Comparison of ENCODE assay signal across 10 cellular contexts in genomic region chr2:232876978-232877441, GRCh38. TPM values are rescaled to one million over a fixed set of nuclear protein-coding genes. Genes with fewer than 3 reads are reported as not detected.
A peak's percentile ranks its signal among the peaks of the same experiment; 100 is the strongest.
DNase-seq lines count a peak whose midpoint lies in the region; ATAC-seq, FAIRE-seq and TF ChIP-seq lines count a peak whose summit lies in the region.
"Had no signal": no experiment of that assay in that cellular context is flagged by ENCODE, and none has a peak within 500 bp of the region (broad histone marks: within the 10 kb centered on the region; RNA-seq: fewer than 3 reads in every experiment).

No MANE protein-coding gene starts in this region.

- H3K4me3 ChIP-seq in keratinocyte (ENCODE audit: control insufficient read depth in 2 of 3, extremely low read depth in 1 of 3, insufficient read depth in 2 of 3, low read depth in 1 of 3, low read length in 3 of 3) (peak overlapping the region in 1 of 3 experiments; percentile 40), small intestine (ENCODE audit: low read depth in 1 of 2, low read length in 2 of 2) (peak overlapping the region; percentile 29 to 69)

- TF ChIP-seq CTCF in WTC11 (IDR thresholded peaks at IDR 0.05): no peak
- no peak for TF ChIP-seq CTCF in keratinocyte (optimal IDR thresholded peaks at IDR 0.05 in 1 of 3, IDR thresholded peaks at IDR 0.05 in 1 of 3, conservative IDR thresholded peaks at IDR 0.05 in 1 of 3; ENCODE audit: extremely low read depth in 1 of 3, insufficient read depth in 2 of 3, low read length in 3 of 3)

- dilution Hi-C loops in keratinocyte (cut with MboI; ENCODE audit: extremely low pct_ligation_motif_present, low sequenced_read_pairs): no loop called here

- no peaks in the 10 kb centered on the region for H3K36me3 Mint-ChIP-seq in T-helper 2 cell treated with Interferon-gamma antibody and Interleukin-4, amounts not matched to agents 5 μg/mL and 100 μg/mL, for 36 hours (ENCODE audit: low read depth)
- H3K36me3 Mint-ChIP-seq in WTC11: no peaks in the 10 kb centered on the region

- H3K27ac ChIP-seq in keratinocyte (ENCODE audit: control insufficient read depth, insufficient read depth, low read length): no peak overlapping the region
- H3K27ac ChIP-seq in small intestine (ENCODE audit: low read depth in 1 of 2, low read length in 1 of 2): peak overlapping the region; percentile 58 to 81

- no peaks in the 10 kb centered on the region for H3K79me2 ChIP-seq in keratinocyte (ENCODE audit: control insufficient read depth, insufficient read depth, low read length)

- no peaks in the 10 kb centered on the region for H3K4me1 ChIP-seq in keratinocyte (ENCODE audit: control insufficient read depth, extremely low read depth, insufficient read depth, low read length)
- H3K4me1 ChIP-seq in small intestine (ENCODE audit: control insufficient read depth in 2 of 2, insufficient read depth in 1 of 2, low read depth in 1 of 2, low read length in 1 of 2): peaks cover 3 to 5% of the 10 kb centered on the region in 2 donors

- H3K27me3 ChIP-seq in keratinocyte (ENCODE audit: control insufficient read depth, extremely low read depth, insufficient read depth, low read length) (no peaks in the 10 kb centered on the region), small intestine (ENCODE audit: control insufficient read depth in 2 of 2, insufficient read depth in 2 of 2, low read length in 2 of 2) (no peaks in the 10 kb centered on the region)

- no peaks in the 10 kb centered on the region for H3K9me1 ChIP-seq in keratinocyte (ENCODE audit: control insufficient read depth, extremely low read depth, insufficient read depth, low read length)

- DNase-seq in T-helper 2 cell treated with Interferon-gamma antibody and Interleukin-4, amounts not matched to agents 5 μg/mL and 100 μg/mL, for 36 hours (ENCODE audit: low spot score): no peak
- DNase-seq in T-helper 2 cell: no peak
- DNase-seq in WTC11 (ENCODE audit: low spot score): peak; percentile 38
- DNase-seq in keratinocyte (ENCODE audit: low read depth, low spot score): no peak
- peak; percentile 73 for DNase-seq in small intestine
- DNase-seq in stimulated activated CD8-positive, alpha-beta memory T cell treated with anti-CD3 and anti-CD28 coated beads, Interleukin-4, amount 100 ng/mL, for 48 hours: no peak
- DNase-seq in LoVo (ENCODE audit: low spot score): no peak
- no peak for DNase-seq in COR-L47 (lab: John Stamatoyannopoulos, UW)
- DNase-seq: foreskin melanocyte had no signal

- 5 to 21% (median 20%) methylated on average over 18 to 21 of the region's 21 CpGs for WGBS in small intestine, 3 donors

- FAIRE-seq in keratinocyte (lab: Jason Lieb, UNC) (no peak), small intestine (lab: Jason Lieb, UNC) (no peak)
- FAIRE-seq: A204.1 had no signal

- H3K27me3 Mint-ChIP-seq in T-helper 2 cell treated with Interferon-gamma antibody and Interleukin-4, amounts not matched to agents 5 μg/mL and 100 μg/mL, for 36 hours (ENCODE audit: low read depth): peaks cover 10% of the 10 kb centered on the region
- peaks cover 28% of the 10 kb centered on the region for H3K27me3 Mint-ChIP-seq in WTC11 (ENCODE audit: low read depth)

- ATAC-seq in WTC11: no peak

- peaks cover 0 to 1% of the 10 kb centered on the region in 2 experiments for H3K36me3 ChIP-seq in keratinocyte (ENCODE audit: control insufficient read depth in 2 of 2, extremely low read depth in 1 of 2, insufficient read depth in 2 of 2, low read length in 2 of 2)
- peaks cover 0 to 5% of the 10 kb centered on the region in 2 donors for H3K36me3 ChIP-seq in small intestine (ENCODE audit: control insufficient read depth in 2 of 2, insufficient read depth in 2 of 2, low read length in 2 of 2)

- peaks cover 7% of the 10 kb centered on the region for H3K4me1 Mint-ChIP-seq in T-helper 2 cell treated with Interferon-gamma antibody and Interleukin-4, amounts not matched to agents 5 μg/mL and 100 μg/mL, for 36 hours (ENCODE audit: low read depth)
- H3K4me1 Mint-ChIP-seq in WTC11: no peaks in the 10 kb centered on the region

- H2AFZ ChIP-seq in keratinocyte (ENCODE audit: control insufficient read depth, low read length): no peak overlapping the region

- no peaks in the 10 kb centered on the region for H3K9me3 Mint-ChIP-seq in T-helper 2 cell treated with Interferon-gamma antibody and Interleukin-4, amounts not matched to agents 5 μg/mL and 100 μg/mL, for 36 hours
- H3K9me3 Mint-ChIP-seq in WTC11: no peaks in the 10 kb centered on the region

- CTCF ChIA-PET in WTC11 (lab: Charles Lee): no interaction called here

- H3K4me2 ChIP-seq in keratinocyte (ENCODE audit: control insufficient read depth, extremely low read depth, insufficient read depth, low read depth, low read length): peak overlapping the region; percentile 60

- H3K9me3 ChIP-seq in keratinocyte (ENCODE audit: control insufficient read depth, low read depth, low read length) (no peaks in the 10 kb centered on the region), small intestine (ENCODE audit: control insufficient read depth, low read depth) (no peaks in the 10 kb centered on the region)

- no peak overlapping the region for H3K9ac ChIP-seq in keratinocyte (ENCODE audit: control insufficient read depth, extremely low read depth, insufficient read depth, low read length)

- H4K20me1 ChIP-seq in keratinocyte (ENCODE audit: control insufficient read depth, extremely low read depth, insufficient read depth, low read length): no peaks in the 10 kb centered on the region

- H3K4me3 Mint-ChIP-seq in T-helper 2 cell treated with Interferon-gamma antibody and Interleukin-4, amounts not matched to agents 5 μg/mL and 100 μg/mL, for 36 hours: peak overlapping the region; percentile 29
- peak overlapping the region; percentile 56 for H3K4me3 Mint-ChIP-seq in WTC11

- POLR2A ChIA-PET in WTC11 (lab: Charles Lee): no interaction called here

- H3K27ac Mint-ChIP-seq in T-helper 2 cell treated with Interferon-gamma antibody and Interleukin-4, amounts not matched to agents 5 μg/mL and 100 μg/mL, for 36 hours: no peak overlapping the region
- H3K27ac Mint-ChIP-seq in WTC11: no peak overlapping the region

TF ChIP-seq in WTC11, 78 proteins besides CTCF, POLR2A, EP300 and RAD21:
- no peak for TF ChIP-seq PREB (CRISPR knock-in tag; IDR thresholded peaks at IDR 0.05; ENCODE audit: borderline replicate concordance)
- 0 out of 2 replicates have a peak, but pooled peaks have one; percentile 14 for TF ChIP-seq MAX (CRISPR knock-in tag; IDR thresholded peaks at IDR 0.05)

RNA-seq across cellular contexts. Expression of gene SNORC, which starts 6.9 kb away (rescaled TPM):
- total RNA-seq in WTC11 (2021): 2.8 to 3.4 TPM (median 3.4 TPM) in 3 replicates
- polyA plus RNA-seq in keratinocyte (0.66 to 1.3 TPM (median 0.83 TPM) in 3 replicates), small intestine (10 to 100 TPM in 2 of 3 donors, 1 to 10 TPM in 1; 6.3 to 16.5 (median 11.6) TPM)
- 0.95 TPM for polyA plus RNA-seq in keratinocyte (2011; ENCODE audit: low read depth)
- 0.32 and 0.60 TPM in 2 replicates for polyA plus RNA-seq in keratinocyte (2011; cell fraction: cytosol; rRNA removed)
- polyA plus RNA-seq in keratinocyte (2011; cell fraction: nucleus; rRNA removed): 4.0 and 6.6 TPM in 2 replicates
- 0.54 and 2.8 TPM in 2 replicates for polyA plus RNA-seq in keratinocyte (2012; ENCODE audit: low replicate concordance)
- 0.66 to 1.8 TPM in 2 of 3 replicates, not detected in the other for polyA minus RNA-seq in keratinocyte
- polyA minus RNA-seq in keratinocyte (2011; cell fraction: cytosol; rRNA and poly(A)+ RNA removed): 9.2 TPM
- 4.3 and 6.5 TPM in 2 replicates for polyA minus RNA-seq in keratinocyte (2011; cell fraction: nucleus; rRNA and poly(A)+ RNA removed)

Comparison
In these comparisons a context has a peak if more than half of its experiments do, and no peak if none do; other contexts are left out.
1. DNase-seq: peak in WTC11 (single experiment) and small intestine (single experiment); none in T-helper 2 cell treated with Interferon-gamma antibody and Interleukin-4, amounts not matched to agents 5 μg/mL and 100 μg/mL, for 36 hours (single experiment), T-helper 2 cell (0 of 5), keratinocyte (single experiment), stimulated activated CD8-positive, alpha-beta memory T cell treated with anti-CD3 and anti-CD28 coated beads, Interleukin-4, amount 100 ng/mL, for 48 hours (single experiment), LoVo (single experiment) and COR-L47 (single experiment).